ENCODE assay signal across 8 cellular contexts in the genomic region with DNA sequence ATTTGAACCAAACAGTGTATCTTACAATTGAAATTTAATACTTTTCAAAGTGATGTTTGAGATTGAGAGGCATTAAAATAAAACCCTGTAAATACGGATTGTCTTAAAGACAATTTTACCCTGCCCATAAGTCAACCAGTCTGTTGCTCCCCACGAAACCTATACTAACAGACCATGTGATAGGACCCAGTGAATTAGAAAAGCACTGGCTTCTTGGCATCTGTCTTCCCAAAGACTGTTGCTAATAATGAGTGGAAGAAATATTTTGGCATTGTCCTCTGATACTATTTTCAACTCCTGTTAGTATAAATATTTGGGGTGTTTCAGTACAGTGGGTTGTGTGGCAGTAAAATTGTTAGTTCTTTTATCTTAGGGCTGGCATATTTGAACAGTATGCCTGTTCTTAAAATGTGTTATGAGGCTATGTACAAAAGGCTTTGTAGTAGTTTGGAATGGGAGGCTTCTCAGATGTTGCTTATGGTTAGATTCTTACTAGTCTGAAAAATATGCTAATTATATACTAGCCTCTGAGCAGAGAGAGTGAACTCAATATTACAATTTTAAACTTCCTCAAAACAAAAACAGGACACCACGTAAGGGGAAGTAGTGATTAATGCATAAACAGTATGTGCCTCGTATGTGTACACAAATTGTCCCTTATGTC.
DNase-seq lines count a peak whose midpoint lies in the region; ATAC-seq lines count a peak whose summit lies in the region.

No MANE protein-coding gene starts in this region.

- peaks cover 0 to 7% (median 0%) of the 10 kb centered on the region in 5 donors for H3K36me3 ChIP-seq in subcutaneous abdominal adipose tissue (ENCODE audit: control insufficient read depth in 5 of 5, insufficient read depth in 5 of 5, low read length in 5 of 5)

- peaks cover 2% of the 10 kb centered on the region for H3K9me3 Mint-ChIP-seq in activated CD4-positive, alpha-beta memory T cell treated with anti-CD3 and anti-CD28 coated beads for 36 hours
- H3K9me3 Mint-ChIP-seq in activated CD4-positive, alpha-beta memory T cell treated with anti-CD3 and anti-CD28 coated beads, Interleukin-2, amount 10 ng/mL, durations not matched to agents 7 days and 5 days = peaks cover 2% of the 10 kb centered on the region
- no peaks in the 10 kb centered on the region for H3K9me3 Mint-ChIP-seq in central memory CD8-positive, alpha-beta T cell

- DNase-seq in activated CD4-positive, alpha-beta memory T cell treated with anti-CD3 and anti-CD28 coated beads for 36 hours = no peak
- DNase-seq in activated CD4-positive, alpha-beta memory T cell treated with anti-CD3 and anti-CD28 coated beads, Interleukin-2, amount 10 ng/mL, durations not matched to agents 7 days and 5 days = no peak
- DNase-seq in central memory CD8-positive, alpha-beta T cell (ENCODE audit: low spot score in 2 of 2) = no peak
- DNase-seq in SW480 (ENCODE audit: low spot score) (no peak), DMS53 treated with DMSO at 0.1 percent for 48 hours (lab: John Stamatoyannopoulos, UW; ENCODE audit: unreplicated experiment) (no peak), NCI-H1930 (lab: John Stamatoyannopoulos, UW) (no peak)

- H3K4me3 ChIP-seq in subcutaneous abdominal adipose tissue (ENCODE audit: low read depth in 1 of 5, low read length in 5 of 5) = peak overlapping the region in 2 of 5 donors; percentile 10 to 23

- peaks cover 0 to 47% (median 44%) of the 10 kb centered on the region in 5 donors for H3K4me1 ChIP-seq in subcutaneous abdominal adipose tissue (ENCODE audit: control insufficient read depth in 5 of 5, insufficient read depth in 5 of 5, low read length in 5 of 5)

- peak; percentile 47 for ATAC-seq in HG03039 (IDR thresholded peaks at IDR 0.05; ENCODE audit: unreplicated experiment)
- ATAC-seq in central memory CD8-positive, alpha-beta T cell (replicated peaks; ENCODE audit: extremely low read depth, poor library complexity, severe bottlenecking) = peak; percentile 49

- peak overlapping the region in 1 of 5 donors; percentile 36 for H3K9ac ChIP-seq in subcutaneous abdominal adipose tissue (ENCODE audit: low read length in 5 of 5)

- intact Hi-C loops in activated CD4-positive, alpha-beta memory T cell treated with anti-CD3 and anti-CD28 coated beads for 36 hours (cut with micrococcal nuclease) = no loop called here

- peak overlapping the region; percentile 71 for H3K27ac Mint-ChIP-seq in activated CD4-positive, alpha-beta memory T cell treated with anti-CD3 and anti-CD28 coated beads for 36 hours
- no peak overlapping the region for H3K27ac Mint-ChIP-seq in activated CD4-positive, alpha-beta memory T cell treated with anti-CD3 and anti-CD28 coated beads, Interleukin-2, amount 10 ng/mL, durations not matched to agents 7 days and 5 days
- H3K27ac Mint-ChIP-seq in central memory CD8-positive, alpha-beta T cell (ENCODE audit: low read depth) = no peak overlapping the region

- no peaks in the 10 kb centered on the region for H3K27me3 Mint-ChIP-seq in activated CD4-positive, alpha-beta memory T cell treated with anti-CD3 and anti-CD28 coated beads for 36 hours
- H3K27me3 Mint-ChIP-seq in activated CD4-positive, alpha-beta memory T cell treated with anti-CD3 and anti-CD28 coated beads, Interleukin-2, amount 10 ng/mL, durations not matched to agents 7 days and 5 days = no peaks in the 10 kb centered on the region
- no peaks in the 10 kb centered on the region for H3K27me3 Mint-ChIP-seq in central memory CD8-positive, alpha-beta T cell

- peaks cover 39% of the 10 kb centered on the region for H3K36me3 Mint-ChIP-seq in activated CD4-positive, alpha-beta memory T cell treated with anti-CD3 and anti-CD28 coated beads for 36 hours
- peaks cover 58% of the 10 kb centered on the region for H3K36me3 Mint-ChIP-seq in activated CD4-positive, alpha-beta memory T cell treated with anti-CD3 and anti-CD28 coated beads, Interleukin-2, amount 10 ng/mL, durations not matched to agents 7 days and 5 days (ENCODE audit: low read depth)
- peaks cover 6% of the 10 kb centered on the region for H3K36me3 Mint-ChIP-seq in central memory CD8-positive, alpha-beta T cell (ENCODE audit: insufficient read depth)

- peaks cover 64% of the 10 kb centered on the region for H3K4me1 Mint-ChIP-seq in activated CD4-positive, alpha-beta memory T cell treated with anti-CD3 and anti-CD28 coated beads for 36 hours (ENCODE audit: low read depth)
- H3K4me1 Mint-ChIP-seq in activated CD4-positive, alpha-beta memory T cell treated with anti-CD3 and anti-CD28 coated beads, Interleukin-2, amount 10 ng/mL, durations not matched to agents 7 days and 5 days = peaks cover 56% of the 10 kb centered on the region
- H3K4me1 Mint-ChIP-seq in central memory CD8-positive, alpha-beta T cell = peaks cover 28% of the 10 kb centered on the region

- H3K27me3 ChIP-seq in subcutaneous abdominal adipose tissue (ENCODE audit: control insufficient read depth in 5 of 5, insufficient read depth in 4 of 5, low read length in 5 of 5) = no peaks in the 10 kb centered on the region

- H3K4me3 Mint-ChIP-seq in activated CD4-positive, alpha-beta memory T cell treated with anti-CD3 and anti-CD28 coated beads for 36 hours = no peak overlapping the region
- no peak overlapping the region for H3K4me3 Mint-ChIP-seq in activated CD4-positive, alpha-beta memory T cell treated with anti-CD3 and anti-CD28 coated beads, Interleukin-2, amount 10 ng/mL, durations not matched to agents 7 days and 5 days
- no peak overlapping the region for H3K4me3 Mint-ChIP-seq in central memory CD8-positive, alpha-beta T cell

- peak overlapping the region; percentile 59 for H3K27ac ChIP-seq in subcutaneous abdominal adipose tissue (ENCODE audit: low read depth, low read length)

- H3K9me3 ChIP-seq in subcutaneous abdominal adipose tissue (ENCODE audit: control insufficient read depth in 5 of 5, low read length in 5 of 5) = no peaks in the 10 kb centered on the region

- POLR2A ChIA-PET in activated CD4-positive, alpha-beta memory T cell treated with anti-CD3 and anti-CD28 coated beads for 36 hours (lab: Charles Lee) = no interaction called here
- POLR2A ChIA-PET in activated CD4-positive, alpha-beta memory T cell treated with anti-CD3 and anti-CD28 coated beads, Interleukin-2, amount 10 ng/mL, durations not matched to agents 7 days and 5 days (lab: Charles Lee) = no interaction called here

- CTCF ChIA-PET in activated CD4-positive, alpha-beta memory T cell treated with anti-CD3 and anti-CD28 coated beads for 36 hours (lab: Charles Lee) = no interaction called here
- CTCF ChIA-PET in activated CD4-positive, alpha-beta memory T cell treated with anti-CD3 and anti-CD28 coated beads, Interleukin-2, amount 10 ng/mL, durations not matched to agents 7 days and 5 days (lab: Charles Lee) = no interaction called here
